Comparison of ENCODE assay signal across 13 cellular contexts in genomic region chr4:147596377-147596776, GRCh38. TPM values are rescaled to one million over a fixed set of nuclear protein-coding genes. Genes with fewer than 3 reads are reported as not detected.
DNase-seq lines count a peak whose midpoint lies in the region; ATAC-seq, FAIRE-seq and TF ChIP-seq lines count a peak whose summit lies in the region.
"Had no signal": no experiment of that assay in that cellular context is flagged by ENCODE, and none has a peak within 500 bp of the region (broad histone marks: within the 10 kb centered on the region; RNA-seq: fewer than 3 reads in every experiment).

No MANE protein-coding gene starts in this region.

- CTCF ChIA-PET in HepG2 (lab: Yijun Ruan, JAX; ENCODE audit: low intra/inter-chr PET ratio, low total read pairs) (interaction anchor here (2.5 kb wide), 1 partner anchor 270 kb away, joined by 7 read pairs; no protein-coding TSS in a partner anchor), PC-3 (lab: Charles Lee) (interaction anchor here (2.2 kb wide), 1 partner anchor 271 kb away, joined by 9 read pairs; no protein-coding TSS in a partner anchor)

- intact Hi-C loops in HepG2 (cut with micrococcal nuclease; ENCODE audit: unreplicated experiment) = no loop called here
- intact Hi-C loops in right lobe of liver (cut with DNase I) = no loop called here
- intact Hi-C loops in PC-3 (cut with micrococcal nuclease) = loop anchor here (1.0 to 2.0 kb wide), 2 partner anchors 112 to 270 kb away; no protein-coding TSS in a partner anchor

- BruUV-seq in HepG2 (replicated peaks; lab: Mats Ljungman, UMichigan) (no TSS peak), PC-3 (replicated peaks; lab: Mats Ljungman, UMichigan) (no TSS peak)

- H3K9me2 ChIP-seq in PC-3 (replicated peaks; ENCODE audit: low read length) = no peaks in the 10 kb centered on the region

- FAIRE-seq in HepG2 (lab: Jason Lieb, UNC) = no peak

- TF ChIP-seq EP300 in HepG2 (IDR thresholded peaks at IDR 0.05; ENCODE audit: low read depth in 2 of 2, low read length in 2 of 2) (no peak), HepG2 (CRISPR knock-in tag; IDR thresholded peaks at IDR 0.05; ENCODE audit: borderline replicate concordance) (no peak)

- H3F3A ChIP-seq in PC-3 (ENCODE audit: low read length, unreplicated experiment) = no peaks in the 10 kb centered on the region

- H3K4me3 ChIP-seq in HepG2 (replicated peaks in 1 of 3; ENCODE audit: insufficient read depth in 1 of 3, low read depth in 2 of 3, low read length in 3 of 3) = no peak overlapping the region
- no peak overlapping the region for H3K4me3 ChIP-seq in right lobe of liver
- no peak overlapping the region for H3K4me3 ChIP-seq in PC-3 (ENCODE audit: low read length)

- TF ChIP-seq CTCF in HepG2 (CRISPR knock-in tag; IDR thresholded peaks at IDR 0.05) = no peak
- TF ChIP-seq CTCF in right lobe of liver (IDR thresholded peaks at IDR 0.05) = no peak
- peak; percentile 42 for TF ChIP-seq CTCF in PC-3 (conservative IDR thresholded peaks at IDR 0.05; ENCODE audit: low read depth, low read length)

- H3K27ac ChIP-seq in HepG2 (ENCODE audit: extremely low read length, insufficient read depth, low read length) (no peak overlapping the region), right lobe of liver (no peak overlapping the region), PC-3 (ENCODE audit: low read length) (no peak overlapping the region), epithelial cell of prostate (peak overlapping the region; percentile 31)

- in situ Hi-C loops in HepG2 (cut with HindIII; ENCODE audit: extremely low pct_ligation_motif_present, low pct_unique_long_range_greater_than_20kb) = loop anchor here (10.0 to 25.0 kb wide), 2 partner anchors 442 to 584 kb away; no protein-coding TSS in a partner anchor

- H3K9me3 ChIP-seq in HepG2 (ENCODE audit: low read length) (no peaks in the 10 kb centered on the region), right lobe of liver (no peaks in the 10 kb centered on the region), PC-3 (ENCODE audit: low read length) (no peaks in the 10 kb centered on the region)

- H3K4me1 ChIP-seq in HepG2 (ENCODE audit: insufficient read depth, low read length) (no peaks in the 10 kb centered on the region), right lobe of liver (no peaks in the 10 kb centered on the region), PC-3 (ENCODE audit: insufficient read depth, low read length) (peaks cover 15% of the 10 kb centered on the region)

- H2AFZ ChIP-seq in HepG2 (ENCODE audit: low read length) (no peak overlapping the region), PC-3 (ENCODE audit: low read length) (no peak overlapping the region)

- POLR2A ChIA-PET in HepG2 (lab: Yijun Ruan, JAX) = no interaction called here
- POLR2A ChIA-PET in PC-3 (lab: Charles Lee; ENCODE audit: unreplicated experiment) = no interaction called here

- H3K4me2 ChIP-seq in HepG2 (ENCODE audit: low read depth, low read length) (no peak overlapping the region), PC-3 (ENCODE audit: low read length) (peak overlapping the region; percentile 22; the same call in 1 of the 2 replicates)

- H3K79me2 ChIP-seq in HepG2 (ENCODE audit: insufficient read depth, low read length) = no peaks in the 10 kb centered on the region
- H3K79me2 ChIP-seq in PC-3 (ENCODE audit: low read length) = no peaks in the 10 kb centered on the region

- 0% methylated on average over 1 of the region's 1 CpG for WGBS in HepG2 (ENCODE audit: low lambda C conversion rate)
- WGBS in right lobe of liver (ENCODE audit: insufficient coverage, low coverage, low lambda C conversion rate, missing lambda C conversion rate) = 45% methylated on average over 1 of the region's 1 CpG

- H3K36me3 ChIP-seq in HepG2 (replicated peaks in 1 of 2; ENCODE audit: control insufficient read depth in 1 of 2, insufficient read depth in 2 of 2, low read length in 2 of 2) = no peaks in the 10 kb centered on the region
- H3K36me3 ChIP-seq in right lobe of liver = no peaks in the 10 kb centered on the region
- no peaks in the 10 kb centered on the region for H3K36me3 ChIP-seq in PC-3 (ENCODE audit: low read depth, low read length)

- H3K27me3 ChIP-seq in HepG2 (ENCODE audit: control insufficient read depth in 1 of 2, insufficient read depth in 2 of 2, low read length in 2 of 2) (no peaks in the 10 kb centered on the region), right lobe of liver (no peaks in the 10 kb centered on the region), PC-3 (ENCODE audit: low read length) (no peaks in the 10 kb centered on the region)

- H4K20me1 ChIP-seq in HepG2 (ENCODE audit: insufficient read depth, low read length) (no peaks in the 10 kb centered on the region), PC-3 (ENCODE audit: low read length) (no peaks in the 10 kb centered on the region)

- no peak for TF ChIP-seq RAD21 in HepG2 (CRISPR knock-in tag; IDR thresholded peaks at IDR 0.05)

- no peak for ATAC-seq in HepG2
- no peak for ATAC-seq in right lobe of liver
- peak; percentile 66 for ATAC-seq in PC-3
- ATAC-seq: effector memory CD8-positive, alpha-beta T cell had no signal

- TF ChIP-seq POLR2A in HepG2 (IDR thresholded peaks at IDR 0.05; ENCODE audit: insufficient read depth in 1 of 2, low read depth in 2 of 2, low read length in 2 of 2) = no peak
- no peak for TF ChIP-seq POLR2A in right lobe of liver (IDR thresholded peaks at IDR 0.05)

- H3K9ac ChIP-seq in HepG2 (ENCODE audit: insufficient read depth, low read depth, low read length) = no peak overlapping the region
- H3K9ac ChIP-seq in PC-3 (ENCODE audit: low read length) = no peak overlapping the region

- DNase-seq in HepG2 (ENCODE audit: low spot score) (no peak), right lobe of liver (no peak), PC-3 (peak; percentile 24), epithelial cell of prostate (ENCODE audit: low read depth, low spot score) (no peak), NCI-H187 (lab: John Stamatoyannopoulos, UW) (no peak), NCI-H345 treated with DMSO at 0.1 percent for 48 hours (lab: John Stamatoyannopoulos, UW; ENCODE audit: unreplicated experiment) (no peak)
- no peak for DNase-seq in activated effector memory CD4-positive, alpha-beta T cell treated with anti-CD3 and anti-CD28 coated beads, Interleukin-2, amount 50 U/mL, for 16 hours
- no peak for DNase-seq in stimulated activated CD4-positive, alpha-beta T cell treated with anti-CD3 and anti-CD28 coated beads, Interleukin-12 subunit alpha, Interleukin-12 subunit beta, amount 100 ng/mL, for 4 hours
- DNase-seq: activated CD4-positive, alpha-beta memory T cell treated with anti-CD3 and anti-CD28 coated beads for 36 hours; effector memory CD8-positive, alpha-beta T cell; GOT3; NCI-H510A treated with DMSO at 0.1 percent for 48 hours; T-helper 1 cell had no signal

TF ChIP-seq in HepG2, 621 proteins besides CTCF, POLR2A, EP300 and RAD21:
- TF ChIP-seq ZNF230 (CRISPR knock-in tag; IDR thresholded peaks at IDR 0.05) = no peak
- TF ChIP-seq STAG1 (CRISPR knock-in tag; IDR thresholded peaks at IDR 0.05) = peak; percentile 23; the same call in 1 of the 2 replicates

RNA-seq across cellular contexts. Expression of gene TMEM184C, which starts 20.8 kb away (rescaled TPM):
- 26.1 and 30.8 TPM in 2 replicates for total RNA-seq in HepG2 (2016; rRNA removed; fragmentation: Illumina TruSeq; extraction: Trizol)
- total RNA-seq in HepG2 (2016; cell fraction: cytosol; rRNA removed; fragmentation: Illumina TruSeq; extraction: Trizol; ENCODE audit: low read depth) = 7.8 and 8.1 TPM in 2 replicates
- total RNA-seq in HepG2 (2016; cell fraction: insoluble cytoplasmic fraction; rRNA removed; fragmentation: Illumina TruSeq; extraction: Trizol) = 26.3 and 32.2 TPM in 2 replicates
- total RNA-seq in HepG2 (2016; cell fraction: membrane; rRNA removed; fragmentation: Illumina TruSeq; extraction: Trizol) = 20.7 and 22.9 TPM in 2 replicates
- 17.8 and 18.4 TPM in 2 replicates for total RNA-seq in HepG2 (2016; cell fraction: nucleus; rRNA removed; fragmentation: Illumina TruSeq; extraction: Trizol)
- 13.0 and 13.9 TPM in 2 replicates for polyA plus RNA-seq in HepG2 (2011; rRNA removed)
- polyA plus RNA-seq in HepG2 (2011; cell fraction: cytosol; rRNA removed) = 5.7 and 9.1 TPM in 2 replicates
- 3.9 and 5.7 TPM in 2 replicates for polyA plus RNA-seq in HepG2 (2011; cell fraction: nucleus; rRNA removed)
- polyA plus RNA-seq in HepG2 (2012) = 12.8 and 13.3 TPM in 2 replicates
- polyA plus RNA-seq in HepG2 (2016; cell fraction: cytosol; fragmentation: Illumina TruSeq; extraction: Trizol; ENCODE audit: low read depth) = 4.0 and 5.1 TPM in 2 replicates
- 25.3 and 26.8 TPM in 2 replicates for polyA plus RNA-seq in HepG2 (2016; cell fraction: insoluble cytoplasmic fraction; fragmentation: Illumina TruSeq; extraction: Trizol; ENCODE audit: low read depth)
- polyA plus RNA-seq in HepG2 (2016; cell fraction: membrane; fragmentation: Illumina TruSeq; extraction: Trizol; ENCODE audit: low read depth) = 11.8 and 13.4 TPM in 2 replicates
- polyA plus RNA-seq in HepG2 (2016; cell fraction: nucleus; fragmentation: Illumina TruSeq; extraction: Trizol; ENCODE audit: insufficient read depth, low read depth) = 21.5 and 22.0 TPM in 2 replicates
- polyA minus RNA-seq in HepG2 (2011; rRNA and poly(A)+ RNA removed; ENCODE audit: low replicate concordance) = 18.5 and 24.2 TPM in 2 replicates
- 15.5 and 20.3 TPM in 2 replicates for polyA minus RNA-seq in HepG2 (2011; cell fraction: cytosol; rRNA and poly(A)+ RNA removed)
- polyA minus RNA-seq in HepG2 (2011; cell fraction: nucleus; rRNA and poly(A)+ RNA removed) = 21.1 and 21.3 TPM in 2 replicates
- 10 to 100 TPM; 19.0 to 25.3 (median 21.3) TPM for total RNA-seq in right lobe of liver
- total RNA-seq in PC-3 (2014; rRNA removed) = 17.5 and 19.8 TPM in 2 replicates
